ENCODE assay signal across 28 cellular contexts in genomic region chr16:74817851-74818250, GRCh38. TPM values are rescaled to one million over a fixed set of nuclear protein-coding genes. Genes with fewer than 3 reads are reported as not detected.
A peak's percentile ranks its signal among the peaks of the same experiment; 100 is the strongest.
DNase-seq lines count a peak whose midpoint lies in the region; ATAC-seq and TF ChIP-seq lines count a peak whose summit lies in the region.
"Had no signal": no experiment of that assay in that cellular context is flagged by ENCODE, and none has a peak within 500 bp of the region (broad histone marks: within the 10 kb centered on the region; RNA-seq: fewer than 3 reads in every experiment).

No MANE protein-coding gene starts in this region.

- H2BK5ac ChIP-seq in IMR-90 (ENCODE audit: low read depth, low read length, poor library complexity, severe bottlenecking): no peak overlapping the region

- H3K27me3 ChIP-seq in IMR-90 (ENCODE audit: control insufficient read depth, insufficient read depth, low read length): peaks cover 33% of the 10 kb centered on the region
- H3K27me3 ChIP-seq in WERI-Rb-1 (ENCODE audit: insufficient read depth, low read depth, severe bottlenecking): no peaks in the 10 kb centered on the region
- H3K27me3 ChIP-seq in A673 (replicated peaks; ENCODE audit: insufficient read depth, low read depth, low read length, poor library complexity): no peaks in the 10 kb centered on the region
- H3K27me3 ChIP-seq: ascending aorta, MG63, Peyer's patch, right atrium auricular region, suprapubic skin, upper lobe of left lung had no signal

- no peak overlapping the region for H3K23ac ChIP-seq in IMR-90 (ENCODE audit: low read depth, low read length)

- H3K4me1 ChIP-seq in IMR-90 (ENCODE audit: control insufficient read depth, insufficient read depth, low read length) (no peaks in the 10 kb centered on the region), A673 (ENCODE audit: insufficient read depth, low read length, poor library complexity, severe bottlenecking) (no peaks in the 10 kb centered on the region)
- H3K4me1 ChIP-seq: ascending aorta, right atrium auricular region had no signal

- no peak overlapping the region for H4K5ac ChIP-seq in IMR-90 (ENCODE audit: low read depth, low read length)

- no peak overlapping the region for H2BK120ac ChIP-seq in IMR-90 (ENCODE audit: low read depth, low read length)

- no peak overlapping the region for H3K9ac ChIP-seq in IMR-90 (ENCODE audit: low read depth, low read length)

- no peaks in the 10 kb centered on the region for H3K79me1 ChIP-seq in IMR-90 (ENCODE audit: low read depth in 1 of 2, low read length in 2 of 2)

- TF ChIP-seq RAD21 in IMR-90 (IDR thresholded peaks at IDR 0.05; ENCODE audit: low read length): no peak

- POLR2A ChIA-PET in IMR-90 (lab: Charles Lee; ENCODE audit: unreplicated experiment): no interaction called here
- POLR2A ChIA-PET in A673 (lab: Charles Lee; ENCODE audit: low non-redundant PET): no interaction called here

- dilution Hi-C loops in IMR-90 (cut with HindIII; ENCODE audit: low sequenced_read_pairs, unreplicated experiment): no loop called here

- intact Hi-C loops in IMR-90 (cut with micrococcal nuclease): no loop called here
- intact Hi-C loops in A673 (cut with micrococcal nuclease; ENCODE audit: unreplicated experiment): no loop called here

- no peak for TF ChIP-seq POLR2A in IMR-90 (IDR thresholded peaks at IDR 0.05; ENCODE audit: low read depth, low read length)

- H3K9me3 ChIP-seq in IMR-90 (ENCODE audit: control insufficient read depth, insufficient read depth, low read length): peaks cover 7% of the 10 kb centered on the region
- H3K9me3 ChIP-seq in WERI-Rb-1 (ENCODE audit: severe bottlenecking): no peaks in the 10 kb centered on the region
- no peaks in the 10 kb centered on the region for H3K9me3 ChIP-seq in A673 (ENCODE audit: low read depth, low read length, poor library complexity, severe bottlenecking)
- H3K9me3 ChIP-seq: ascending aorta, MG63, Peyer's patch, right atrium auricular region, suprapubic skin, upper lobe of left lung had no signal

- H3K4me3 ChIP-seq in IMR-90 (ENCODE audit: insufficient read depth, low read depth, low read length): no peak overlapping the region
- H3K4me3 ChIP-seq in WERI-Rb-1 (ENCODE audit: low read depth, low read length): no peak overlapping the region
- H3K4me3 ChIP-seq in A673 (ENCODE audit: low read depth, low read length, poor library complexity, severe bottlenecking): no peak overlapping the region
- H3K4me3 ChIP-seq: ascending aorta, GM12878, MG63, Peyer's patch, right atrium auricular region, smooth muscle cell, suprapubic skin, upper lobe of left lung had no signal

- no peak overlapping the region for H4K91ac ChIP-seq in IMR-90 (ENCODE audit: insufficient read depth, low read depth, low read length)

- in situ Hi-C loops in IMR-90 (cut with MboI; ENCODE audit: low sequenced_read_pairs): loop anchor here (5.0 kb wide), 1 partner anchor 51 kb away; no protein-coding TSS in a partner anchor

- H3K36me3 ChIP-seq in IMR-90 (ENCODE audit: control insufficient read depth, insufficient read depth, low read length) (no peaks in the 10 kb centered on the region), WERI-Rb-1 (no peaks in the 10 kb centered on the region), A673 (ENCODE audit: insufficient read depth, low read length, poor library complexity, severe bottlenecking) (no peaks in the 10 kb centered on the region)
- H3K36me3 ChIP-seq: ascending aorta, MG63, Peyer's patch, right atrium auricular region, suprapubic skin, upper lobe of left lung had no signal

- no peak overlapping the region for H2BK15ac ChIP-seq in IMR-90 (ENCODE audit: low read depth, low read length)

- H2BK20ac ChIP-seq in IMR-90 (ENCODE audit: low read depth, low read length): no peak overlapping the region

- TF ChIP-seq CTCF in IMR-90 (conservative IDR thresholded peaks at IDR 0.05; ENCODE audit: low read depth, low read length): no peak
- peak; percentile 34; the same call in 1 of the 2 replicates for TF ChIP-seq CTCF in WERI-Rb-1 (IDR thresholded peaks at IDR 0.05; ENCODE audit: low read depth, low read length)
- no peak for TF ChIP-seq CTCF in A673 (conservative IDR thresholded peaks at IDR 0.05; ENCODE audit: low read depth, low read length)

- no peak overlapping the region for H3K18ac ChIP-seq in IMR-90 (ENCODE audit: low read depth, low read length)

- H2AK9ac ChIP-seq in IMR-90 (replicated peaks; ENCODE audit: low read depth, low read length, poor library complexity): no peak overlapping the region

- ATAC-seq in IMR-90 (ENCODE audit: low read depth) (no peak), HG02642 (IDR thresholded peaks at IDR 0.05; ENCODE audit: poor library complexity, unreplicated experiment) (no peak)
- ATAC-seq: effector memory CD8-positive, alpha-beta T cell; GM12878 had no signal

- no peaks in the 10 kb centered on the region for H4K20me1 ChIP-seq in IMR-90 (ENCODE audit: insufficient read depth, low read length)

- no peak overlapping the region for H3K4me2 ChIP-seq in IMR-90 (ENCODE audit: low read depth, low read length)
- H3K4me2 ChIP-seq: smooth muscle cell had no signal

- H3K56ac ChIP-seq in IMR-90 (ENCODE audit: extremely low read depth, insufficient read depth, low read length): no peak overlapping the region

- no peak overlapping the region for H3K4ac ChIP-seq in IMR-90 (ENCODE audit: low read depth, low read length)

- no peak overlapping the region for H2AK5ac ChIP-seq in IMR-90 (ENCODE audit: low read depth, low read length)

- CTCF ChIA-PET in IMR-90 (lab: Yijun Ruan, JAX): no interaction called here
- CTCF ChIA-PET in A673 (lab: Charles Lee): interaction anchor here (0.8 kb wide), 1 partner anchor 45 kb away, joined by 3 read pairs; no protein-coding TSS in a partner anchor

- no peak overlapping the region for H4K8ac ChIP-seq in IMR-90 (ENCODE audit: low read depth in 2 of 2, low read length in 2 of 2)

- H3K14ac ChIP-seq in IMR-90 (replicated peaks; ENCODE audit: low read depth, low read length): no peak overlapping the region

- DNase-seq in ELF-1 (ENCODE audit: low read depth, low spot score) (peak; percentile 26), IMR-90 (no peak), WERI-Rb-1 (no peak), iPS DF 19.7 (ENCODE audit: low read depth, low spot score) (peak; percentile 33), A673 (ENCODE audit: low spot score) (no peak), D341Med (ENCODE audit: low spot score) (no peak)
- DNase-seq: activated CD4-positive, alpha-beta T cell treated with anti-CD3 and anti-CD28 coated beads for 4 hours; activated effector memory CD4-positive, alpha-beta T cell treated with anti-CD3 and anti-CD28 coated beads, Interleukin-2, amount 50 U/mL, for 16 hours; effector memory CD8-positive, alpha-beta T cell; foreskin fibroblast; head of caudate nucleus; MG63; NCI-H1105; NCI-H187 treated with DMSO at 0.1 percent for 48 hours; NCI-H2227 treated with DMSO at 0.1 percent for 48 hours; posterior cingulate gyrus; stimulated activated CD4-positive, alpha-beta T cell treated with anti-CD3 and anti-CD28 coated beads, Interleukin-1b, Interleukin-23, amount 100 ng/mL, for 48 hours; stimulated activated naive CD4-positive, alpha-beta T cell treated with Interleukin-2 at 50 U/mL for 16 hours; T-helper 2 cell; upper lobe of left lung had no signal

- WGBS in IMR-90 (ENCODE audit: extremely low coverage in 2 of 2, insufficient read length in 1 of 2), 2 experiments: 65% methylated on average over 2 of the region's 7 CpGs; no CpG with 5 or more reads in 1 of the 2 experiments

- H3K9me1 ChIP-seq in IMR-90 (ENCODE audit: insufficient read depth, low read length): no peaks in the 10 kb centered on the region

- peak overlapping the region; percentile 51 for H2AFZ ChIP-seq in IMR-90 (replicated peaks; ENCODE audit: low read length, poor library complexity)

- no TSS peak for BruUV-seq in IMR-90 (replicated peaks; lab: Mats Ljungman, UMichigan)
- BruUV-seq in A673 (replicated peaks; lab: Mats Ljungman, UMichigan): no TSS peak

- H3K27ac ChIP-seq in IMR-90 (ENCODE audit: insufficient read depth, low read length) (no peak overlapping the region), WERI-Rb-1 (no peak overlapping the region), A673 (ENCODE audit: low read depth, low read length, poor library complexity, severe bottlenecking) (no peak overlapping the region)
- H3K27ac ChIP-seq: ascending aorta, Peyer's patch, right atrium auricular region, suprapubic skin, upper lobe of left lung had no signal

TF ChIP-seq in IMR-90, 13 proteins besides CTCF, POLR2A, EP300 and RAD21 (continues in another document):
- TF ChIP-seq RCOR1 (IDR thresholded peaks at IDR 0.05; ENCODE audit: insufficient replicate concordance, low read length): no peak
- TF ChIP-seq MAFK (IDR thresholded peaks at IDR 0.05; ENCODE audit: low read depth, low read length): no peak
- TF ChIP-seq MAZ (IDR thresholded peaks at IDR 0.05; ENCODE audit: borderline replicate concordance, low read depth, low read length): no peak
- TF ChIP-seq NFE2L2 (IDR thresholded peaks at IDR 0.05; ENCODE audit: low read depth, low read length): no peak
- no peak for TF ChIP-seq MXI1 (IDR thresholded peaks at IDR 0.05; ENCODE audit: borderline replicate concordance, low read depth, low read length)
- TF ChIP-seq ELK1 (IDR thresholded peaks at IDR 0.05; ENCODE audit: borderline replicate concordance, low read depth, low read length): no peak
- no peak for TF ChIP-seq SMC3 (IDR thresholded peaks at IDR 0.05; ENCODE audit: low read depth, low read length)
- TF ChIP-seq RFX5 (IDR thresholded peaks at IDR 0.05; ENCODE audit: low read depth, low read length): no peak
- no peak for TF ChIP-seq USF2 (IDR thresholded peaks at IDR 0.05; ENCODE audit: low read depth, low read length)

RNA-seq across cellular contexts. Expression of gene FA2H, which starts 43.2 kb away (rescaled TPM):
- total RNA-seq in IMR-90 (2012; rRNA removed) (not detected in 2 replicates), A673 (2021) (not detected in 2 replicates)
- not detected in 2 replicates for polyA plus RNA-seq in IMR-90 (2012; rRNA removed)
- polyA plus RNA-seq in IMR-90 (2012; cell fraction: cytosol; rRNA removed): 0.01 TPM in 1 of 2 replicates, not detected in the other
- 0.02 TPM in 1 of 2 replicates, not detected in the other for polyA plus RNA-seq in IMR-90 (2012; cell fraction: nucleus; rRNA removed; ENCODE audit: low replicate concordance)
- total RNA-seq: activated CD8-positive, alpha-beta memory T cell treated with anti-CD3 and anti-CD28 coated beads for 36 hours; ascending aorta; smooth muscle cell had no signal
- polyA plus RNA-seq: smooth muscle cell had no signal

Comparison
In these comparisons a context has a peak if more than half of its experiments do, and no peak if none do; other contexts are left out.
1. DNase-seq: peak in ELF-1 (single experiment) and iPS DF 19.7 (single experiment); none in IMR-90 (single experiment), WERI-Rb-1 (single experiment), A673 (single experiment) and D341Med (single experiment).